12 cellular contexts compared by ENCODE assay signal in the genomic region with DNA sequence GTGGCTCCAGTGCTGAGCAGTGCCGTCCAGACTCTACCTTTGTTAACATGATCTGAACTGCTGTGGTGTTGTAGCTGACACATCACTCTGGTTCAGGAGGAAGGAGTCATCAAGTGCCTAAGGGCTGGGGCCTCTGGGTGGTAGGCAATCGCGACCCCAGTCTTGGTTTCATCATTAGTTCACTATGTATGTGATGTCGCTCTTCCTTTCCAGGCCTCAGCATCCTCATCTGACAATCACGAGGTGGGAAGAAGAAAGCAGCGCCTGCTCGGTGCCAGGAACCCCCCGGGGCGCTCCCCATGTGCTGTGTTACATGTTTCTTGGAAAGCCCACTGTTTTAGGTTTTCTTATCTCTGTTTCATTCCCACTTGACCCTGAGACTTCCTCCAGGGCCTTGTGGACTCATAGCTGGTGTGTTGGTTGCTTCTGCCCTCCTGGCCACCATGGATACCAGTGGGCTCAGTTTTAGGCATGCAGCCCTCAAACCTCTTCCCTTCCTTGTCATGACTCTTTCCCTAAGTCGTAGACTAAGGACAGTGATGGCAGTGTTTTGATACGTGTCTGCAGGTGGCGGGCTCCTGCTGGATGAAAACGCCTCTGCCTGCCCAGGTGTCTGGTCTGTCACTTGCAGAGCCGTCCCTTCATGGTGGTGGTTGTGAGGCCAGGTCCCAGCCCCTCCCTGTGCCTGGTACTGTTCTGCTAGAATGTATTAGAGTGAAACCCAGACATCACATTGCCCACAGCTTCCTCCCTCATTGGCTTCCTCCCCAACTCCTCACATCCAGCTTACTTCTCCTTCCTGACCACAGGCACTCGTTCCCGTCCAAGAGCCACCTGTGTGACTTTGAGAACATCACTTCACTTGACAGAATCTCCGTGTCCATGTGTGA. TPM values are rescaled to one million over a fixed set of nuclear protein-coding genes. Genes with fewer than 3 reads are reported as not detected.
DNase-seq lines count a peak whose midpoint lies in the region; ATAC-seq and TF ChIP-seq lines count a peak whose summit lies in the region.
"Had no signal": no experiment of that assay in that cellular context is flagged by ENCODE, and none has a peak within 500 bp of the region (broad histone marks: within the 10 kb centered on the region; RNA-seq: fewer than 3 reads in every experiment).

No MANE protein-coding gene starts in this region.

- no peak overlapping the region for H2BK120ac ChIP-seq in H9 (ENCODE audit: low read depth, low read length, poor library complexity, severe bottlenecking)

- H2AK5ac ChIP-seq in H9 (ENCODE audit: insufficient read length, low read length): no peak overlapping the region

- H4K91ac ChIP-seq in H9 (ENCODE audit: insufficient read length, low read depth, low read length): no peak overlapping the region

- H3K36me3 Mint-ChIP-seq in H9 (ENCODE audit: insufficient read depth in 1 of 3, low read depth in 3 of 3): no peaks in the 10 kb centered on the region
- H3K36me3 Mint-ChIP-seq in activated CD8-positive, alpha-beta T cell treated with anti-CD3 and anti-CD28 coated beads, Interleukin-2, amount 10 ng/mL, durations not matched to agents 7 days and 5 days (ENCODE audit: low read depth): no peaks in the 10 kb centered on the region
- peaks cover 8% of the 10 kb centered on the region for H3K36me3 Mint-ChIP-seq in natural killer cell treated with Interleukin-12 subunit alpha and Interleukin-12 subunit beta and Interleukin-15 and Interleukin-18, amount 100 ng/mL, for 72 hours
- H3K36me3 Mint-ChIP-seq: CD4-positive, CD25-positive, alpha-beta regulatory T cell had no signal

- peak; percentile 62 for DNase-seq in ELR (ENCODE audit: low read depth)
- DNase-seq in H9: no peak
- no peak for DNase-seq in activated CD8-positive, alpha-beta T cell treated with anti-CD3 and anti-CD28 coated beads, Interleukin-2, amount 10 ng/mL, durations not matched to agents 7 days and 5 days
- no peak for DNase-seq in natural killer cell treated with Interleukin-12 subunit alpha and Interleukin-12 subunit beta and Interleukin-15 and Interleukin-18, amount 100 ng/mL, for 72 hours (ENCODE audit: low spot score)
- no peak for DNase-seq in NCI-H774 (lab: John Stamatoyannopoulos, UW)
- DNase-seq in foreskin keratinocyte: no peak
- no peak for DNase-seq in LoVo (ENCODE audit: low spot score)
- no peak for DNase-seq in erythroblast (lab: John Stamatoyannopoulos, UW)
- DNase-seq: effector CD8-positive, alpha-beta T cell; NCI-H524 treated with DMSO at 0.1 percent for 48 hours had no signal

- H2BK12ac ChIP-seq in H9 (ENCODE audit: insufficient read length, low read depth, low read length): no peak overlapping the region

- no peak for TF ChIP-seq CTCF in H9 (conservative IDR thresholded peaks at IDR 0.05)
- TF ChIP-seq CTCF in foreskin keratinocyte (conservative IDR thresholded peaks at IDR 0.05): no peak

- H3K27me3 ChIP-seq in H9 (ENCODE audit: insufficient read depth, low read length) (no peaks in the 10 kb centered on the region), foreskin keratinocyte (peaks cover under 1% of the 10 kb centered on the region)
- H3K27me3 ChIP-seq: ascending aorta had no signal

- H3K4ac ChIP-seq in H9 (ENCODE audit: low read depth, low read length): no peak overlapping the region

- H3K4me3 Mint-ChIP-seq in H9: no peak overlapping the region
- no peak overlapping the region for H3K4me3 Mint-ChIP-seq in activated CD8-positive, alpha-beta T cell treated with anti-CD3 and anti-CD28 coated beads, Interleukin-2, amount 10 ng/mL, durations not matched to agents 7 days and 5 days
- peak overlapping the region; percentile 66 for H3K4me3 Mint-ChIP-seq in natural killer cell treated with Interleukin-12 subunit alpha and Interleukin-12 subunit beta and Interleukin-15 and Interleukin-18, amount 100 ng/mL, for 72 hours

- 0 out of 2 replicates have a peak, but pooled peaks cover 3% of the 10 kb centered on the region for H3K4me1 ChIP-seq in H9 (ENCODE audit: insufficient read depth, low read length)
- H3K4me1 ChIP-seq in foreskin keratinocyte: no peaks in the 10 kb centered on the region
- H3K4me1 ChIP-seq: ascending aorta had no signal

- no peak overlapping the region for H2BK5ac ChIP-seq in H9 (ENCODE audit: insufficient read length, low read length)

- no peaks in the 10 kb centered on the region for H3K79me2 ChIP-seq in H9 (ENCODE audit: insufficient read depth, low read length)

- no peaks in the 10 kb centered on the region for H3K9me3 ChIP-seq in H9 (ENCODE audit: control insufficient read depth, low read depth, low read length)
- H3K9me3 ChIP-seq: ascending aorta had no signal

- H3K23me2 ChIP-seq in H9 (ENCODE audit: insufficient read length, low read depth, low read length, poor library complexity, severe bottlenecking): no peaks in the 10 kb centered on the region

- H3K4me2 ChIP-seq in H9 (ENCODE audit: insufficient read depth, insufficient read length, low read length): no peak overlapping the region

- H3K9ac ChIP-seq in H9 (ENCODE audit: extremely low read depth, insufficient read length, low read length): no peak overlapping the region

- ATAC-seq in activated CD8-positive, alpha-beta T cell treated with anti-CD3 and anti-CD28 coated beads, Interleukin-2, amount 10 ng/mL, durations not matched to agents 7 days and 5 days: peak; percentile 64
- peak; percentile 69 to 77 for ATAC-seq in natural killer cell treated with Interleukin-12 subunit alpha and Interleukin-12 subunit beta and Interleukin-15 and Interleukin-18, amount 100 ng/mL, for 72 hours
- no peak for ATAC-seq in foreskin keratinocyte

- no peaks in the 10 kb centered on the region for H4K20me1 ChIP-seq in H9 (ENCODE audit: control insufficient read depth, insufficient read depth, insufficient read length)

- peak overlapping the region; percentile 8; the same call in 1 of the 2 replicates for H3K14ac ChIP-seq in H9 (ENCODE audit: insufficient read depth, low read length)

- no peak overlapping the region for H3K56ac ChIP-seq in H9 (ENCODE audit: insufficient read length, low read depth, low read length)

- H2BK15ac ChIP-seq in H9 (ENCODE audit: low read depth, low read length): no peak overlapping the region

- H3K27ac Mint-ChIP-seq in H9: no peak overlapping the region; a peak in 1 of 7 replicates
- peak overlapping the region; percentile 40 for H3K27ac Mint-ChIP-seq in activated CD8-positive, alpha-beta T cell treated with anti-CD3 and anti-CD28 coated beads, Interleukin-2, amount 10 ng/mL, durations not matched to agents 7 days and 5 days
- H3K27ac Mint-ChIP-seq in natural killer cell treated with Interleukin-12 subunit alpha and Interleukin-12 subunit beta and Interleukin-15 and Interleukin-18, amount 100 ng/mL, for 72 hours: peak overlapping the region; percentile 55 to 65
- H3K27ac Mint-ChIP-seq: CD4-positive, CD25-positive, alpha-beta regulatory T cell had no signal

- H3K9me3 Mint-ChIP-seq in H9: peaks cover 4 to 5% of the 10 kb centered on the region in 2 experiments; a peak in 2 of 5 replicates
- H3K9me3 Mint-ChIP-seq in activated CD8-positive, alpha-beta T cell treated with anti-CD3 and anti-CD28 coated beads, Interleukin-2, amount 10 ng/mL, durations not matched to agents 7 days and 5 days (ENCODE audit: insufficient read depth): peaks cover 6% of the 10 kb centered on the region
- H3K9me3 Mint-ChIP-seq in natural killer cell treated with Interleukin-12 subunit alpha and Interleukin-12 subunit beta and Interleukin-15 and Interleukin-18, amount 100 ng/mL, for 72 hours: no peaks in the 10 kb centered on the region

- H3T11ph ChIP-seq in H9 (ENCODE audit: low read length): no peak overlapping the region

- H3K4me1 Mint-ChIP-seq in H9: peaks cover 7 to 11% of the 10 kb centered on the region in 2 experiments
- peaks cover 15% of the 10 kb centered on the region for H3K4me1 Mint-ChIP-seq in activated CD8-positive, alpha-beta T cell treated with anti-CD3 and anti-CD28 coated beads, Interleukin-2, amount 10 ng/mL, durations not matched to agents 7 days and 5 days (ENCODE audit: low read depth)
- H3K4me1 Mint-ChIP-seq in natural killer cell treated with Interleukin-12 subunit alpha and Interleukin-12 subunit beta and Interleukin-15 and Interleukin-18, amount 100 ng/mL, for 72 hours (ENCODE audit: low read depth in 2 of 2): peaks cover 38 to 41% of the 10 kb centered on the region in 2 donors
- H3K4me1 Mint-ChIP-seq: CD4-positive, CD25-positive, alpha-beta regulatory T cell had no signal

- no CpG with 5 or more reads among the region's 17 CpGs for WGBS in H9 (ENCODE audit: extremely low coverage, insufficient read length, low lambda C conversion rate)

- H4K5ac ChIP-seq in H9 (ENCODE audit: insufficient read length, low read depth, low read length): no peak overlapping the region

- no peak overlapping the region for H2BK20ac ChIP-seq in H9 (ENCODE audit: low read depth, low read length, poor library complexity, severe bottlenecking)

- TF ChIP-seq POLR2A in erythroblast (IDR thresholded peaks at IDR 0.05; ENCODE audit: low read length): no peak

- H3K27ac ChIP-seq in H9 (ENCODE audit: insufficient read length, low read depth, low read length) (no peak overlapping the region), foreskin keratinocyte (no peak overlapping the region)
- H3K27ac ChIP-seq: ascending aorta had no signal

- no peak overlapping the region for H2AFZ ChIP-seq in H9 (ENCODE audit: low read length)

- CTCF ChIA-PET in activated CD8-positive, alpha-beta T cell treated with anti-CD3 and anti-CD28 coated beads, Interleukin-2, amount 10 ng/mL, durations not matched to agents 7 days and 5 days (lab: Charles Lee): no interaction called here

- no peak overlapping the region for H3K18ac ChIP-seq in H9 (ENCODE audit: insufficient read length, low read depth, low read length)

- peaks cover 24% of the 10 kb centered on the region for H3K27me3 Mint-ChIP-seq in H9 (ENCODE audit: low read depth)
- H3K27me3 Mint-ChIP-seq in activated CD8-positive, alpha-beta T cell treated with anti-CD3 and anti-CD28 coated beads, Interleukin-2, amount 10 ng/mL, durations not matched to agents 7 days and 5 days (ENCODE audit: low read depth): peaks cover 16% of the 10 kb centered on the region
- peaks cover 14 to 26% of the 10 kb centered on the region in 2 donors for H3K27me3 Mint-ChIP-seq in natural killer cell treated with Interleukin-12 subunit alpha and Interleukin-12 subunit beta and Interleukin-15 and Interleukin-18, amount 100 ng/mL, for 72 hours

- no peaks in the 10 kb centered on the region for H3K79me1 ChIP-seq in H9 (ENCODE audit: insufficient read depth, low read depth, low read length, poor library complexity, severe bottlenecking)

- no peak overlapping the region for H3K23ac ChIP-seq in H9 (ENCODE audit: insufficient read length, low read depth, low read length)

- no peak overlapping the region for H4K8ac ChIP-seq in H9 (replicated peaks; ENCODE audit: insufficient read length, low read depth, low read length)

- POLR2A ChIA-PET in activated CD8-positive, alpha-beta T cell treated with anti-CD3 and anti-CD28 coated beads, Interleukin-2, amount 10 ng/mL, durations not matched to agents 7 days and 5 days (lab: Charles Lee): no interaction called here

RNA-seq across cellular contexts. Expression of gene FOXO6, which starts 17.2 kb away (rescaled TPM):
- total RNA-seq in H9 (2021) (0.83 and 0.99 TPM in 2 replicates), foreskin keratinocyte (0.07 TPM in 1 of 2 replicates, not detected in the other)
- total RNA-seq in activated CD8-positive, alpha-beta T cell treated with anti-CD3 and anti-CD28 coated beads, Interleukin-2, amount 10 ng/mL, durations not matched to agents 7 days and 5 days: under 1 TPM; 0.24 to 0.31 TPM
- total RNA-seq in natural killer cell treated with Interleukin-12 subunit alpha and Interleukin-12 subunit beta and Interleukin-15 and Interleukin-18, amount 100 ng/mL, for 72 hours: not detected
- 0.04 and 0.11 TPM in 2 replicates for polyA plus RNA-seq in foreskin keratinocyte
- polyA plus RNA-seq: CD4-positive, CD25-positive, alpha-beta regulatory T cell had no signal

Comparison
In these comparisons a context has a peak if more than half of its experiments do, and no peak if none do; other contexts are left out.
1. H3K27ac Mint-ChIP-seq: peak in activated CD8-positive, alpha-beta T cell treated with anti-CD3 and anti-CD28 coated beads, Interleukin-2, amount 10 ng/mL, durations not matched to agents 7 days and 5 days (single experiment) and natural killer cell treated with Interleukin-12 subunit alpha and Interleukin-12 subunit beta and Interleukin-15 and Interleukin-18, amount 100 ng/mL, for 72 hours (2 of 2); none in H9 (0 of 3).